ENCODE assay signal across 24 cellular contexts in genomic region chr15:100502651-100503050, GRCh38. TPM values are rescaled to one million over a fixed set of nuclear protein-coding genes. Genes with fewer than 3 reads are reported as not detected.
DNase-seq lines count a peak whose midpoint lies in the region; ATAC-seq and TF ChIP-seq lines count a peak whose summit lies in the region.
"Had no signal": no experiment of that assay in that cellular context is flagged by ENCODE, and none has a peak within 500 bp of the region (broad histone marks: within the 10 kb centered on the region; RNA-seq: fewer than 3 reads in every experiment).

No MANE protein-coding gene starts in this region.

- H3K9me3 ChIP-seq in body of pancreas (no peaks in the 10 kb centered on the region), PC-9 (ENCODE audit: insufficient read depth, low read depth) (no peaks in the 10 kb centered on the region)
- H3K9me3 ChIP-seq in CD4-positive, alpha-beta T cell (ENCODE audit: control insufficient read depth, low read length): no peaks in the 10 kb centered on the region
- H3K9me3 ChIP-seq: A549; BE2C; BLaER1 treated with 17β-estradiol and CSF1 and Interleukin-3, amounts not matched to agents 10 nM and 100 nM; HAP-1 had no signal

- H3K27ac Mint-ChIP-seq in CD4-positive, alpha-beta T cell: no peak overlapping the region
- H3K27ac Mint-ChIP-seq: CD14-positive monocyte; CD4-positive, alpha-beta memory T cell; HFFc6 had no signal

- no TSS peak for BruUV-seq in PC-9 (replicated peaks; lab: Mats Ljungman, UMichigan)

- H3K4me1 ChIP-seq in body of pancreas (no peaks in the 10 kb centered on the region), foreskin keratinocyte (peaks cover 7% of the 10 kb centered on the region), PC-9 (replicated peaks; ENCODE audit: insufficient read depth) (no peaks in the 10 kb centered on the region)
- H3K4me1 ChIP-seq: A549; BE2C; BLaER1 treated with 17β-estradiol and CSF1 and Interleukin-3, amounts not matched to agents 10 nM and 100 nM; HAP-1 had no signal

- no peak for TF ChIP-seq POLR2A in body of pancreas (IDR thresholded peaks at IDR 0.05)

- no peaks in the 10 kb centered on the region for H3K27me3 ChIP-seq in body of pancreas
- H3K27me3 ChIP-seq in foreskin keratinocyte: no peaks in the 10 kb centered on the region
- peaks cover 54% of the 10 kb centered on the region for H3K27me3 ChIP-seq in PC-9 (ENCODE audit: insufficient read depth, low read depth)
- H3K27me3 ChIP-seq in CD4-positive, alpha-beta T cell (ENCODE audit: control insufficient read depth, insufficient read depth, low read length): no peaks in the 10 kb centered on the region
- H3K27me3 ChIP-seq: BE2C; BLaER1 treated with 17β-estradiol and CSF1 and Interleukin-3, amounts not matched to agents 10 nM and 100 nM had no signal

- ATAC-seq in body of pancreas (no peak), foreskin keratinocyte (no peak)
- ATAC-seq in CD4-positive, alpha-beta T cell (ENCODE audit: poor library complexity): no peak
- ATAC-seq: A549 had no signal

- intact Hi-C loops in body of pancreas (cut with DNase I) (no loop called here), PC-9 (cut with micrococcal nuclease; ENCODE audit: unreplicated experiment) (no loop called here)
- intact Hi-C loops in CD4-positive, alpha-beta T cell (cut with DNase I, micrococcal nuclease): no loop called here

- H3K4me2 ChIP-seq in PC-9: no peak overlapping the region
- H3K4me2 ChIP-seq: A549; BLaER1 treated with 17β-estradiol and CSF1 and Interleukin-3, amounts not matched to agents 10 nM and 100 nM had no signal

- DNase-seq in body of pancreas (peak; percentile 21 to 57 (median 36)), dermis blood vessel endothelial cell (peak; percentile 26), foreskin keratinocyte (peak; percentile 40 to 68), PC-9 (no peak), HK-2 (ENCODE audit: unreplicated experiment) (no peak)
- no peak for DNase-seq in CD4-positive, alpha-beta T cell
- DNase-seq: 8988T; ACHN; AML-193; BE2C; Calu3; CD4-positive, alpha-beta memory T cell; COR-L47; DMS53; DMS79 treated with DMSO at 0.1 percent for 48 hours; GF-D8; GOT3; HFFc6 had no signal

- no peak overlapping the region for H2AFZ ChIP-seq in PC-9

- no peaks in the 10 kb centered on the region for H3K27me3 Mint-ChIP-seq in CD4-positive, alpha-beta T cell

- peaks cover 5% of the 10 kb centered on the region for H3K36me3 Mint-ChIP-seq in CD4-positive, alpha-beta T cell (ENCODE audit: low read depth)
- H3K36me3 Mint-ChIP-seq: CD14-positive monocyte had no signal

- H3K4me3 ChIP-seq in body of pancreas (no peak overlapping the region), PC-9 (no peak overlapping the region)
- H3K4me3 ChIP-seq: A549; BLaER1 treated with 17β-estradiol and CSF1 and Interleukin-3, amounts not matched to agents 10 nM and 100 nM; HAP-1 had no signal

- no peaks in the 10 kb centered on the region for H3K79me2 ChIP-seq in PC-9 (ENCODE audit: low read depth)

- H3K9me3 Mint-ChIP-seq in CD4-positive, alpha-beta T cell: no peaks in the 10 kb centered on the region
- H3K9me3 Mint-ChIP-seq: CD4-positive, alpha-beta memory T cell had no signal

- CTCF ChIA-PET in PC-9 (lab: Charles Lee): no interaction called here
- CTCF ChIA-PET in CD4-positive, alpha-beta T cell (lab: Charles Lee): no interaction called here

- H4K20me1 ChIP-seq in PC-9 (ENCODE audit: insufficient read depth): no peaks in the 10 kb centered on the region
- H4K20me1 ChIP-seq: BLaER1 treated with 17β-estradiol and CSF1 and Interleukin-3, amounts not matched to agents 10 nM and 100 nM had no signal

- H3K27ac ChIP-seq in body of pancreas (no peak overlapping the region), foreskin keratinocyte (peak overlapping the region; percentile 47), PC-9 (no peak overlapping the region)
- no peak overlapping the region for H3K27ac ChIP-seq in CD4-positive, alpha-beta T cell (ENCODE audit: low read depth, low read length)
- H3K27ac ChIP-seq: A549; BLaER1 treated with 17β-estradiol and CSF1 and Interleukin-3, amounts not matched to agents 10 nM and 100 nM had no signal

- no peaks in the 10 kb centered on the region for H3F3A ChIP-seq in PC-9 (ENCODE audit: insufficient read depth, low read depth)

- H3K36me3 ChIP-seq in body of pancreas (replicated peaks in 1 of 2; ENCODE audit: insufficient read depth in 1 of 2, low read depth in 2 of 2) (no peaks in the 10 kb centered on the region), PC-9 (ENCODE audit: low read depth) (no peaks in the 10 kb centered on the region)
- H3K36me3 ChIP-seq: BE2C; BLaER1 treated with 17β-estradiol and CSF1 and Interleukin-3, amounts not matched to agents 10 nM and 100 nM; HAP-1 had no signal

- H3K9me2 ChIP-seq in PC-9 (ENCODE audit: insufficient read depth): no peaks in the 10 kb centered on the region

- 26 to 39% methylated on average over 3 of the region's 3 CpGs for WGBS in body of pancreas, 2 donors

- H3K4me3 Mint-ChIP-seq in CD4-positive, alpha-beta T cell: no peak overlapping the region
- H3K4me3 Mint-ChIP-seq: CD14-positive monocyte; CD4-positive, alpha-beta memory T cell; HFFc6 had no signal

- POLR2A ChIA-PET in PC-9 (lab: Charles Lee; ENCODE audit: unreplicated experiment): no interaction called here
- POLR2A ChIA-PET in CD4-positive, alpha-beta T cell (lab: Charles Lee): no interaction called here

- TF ChIP-seq CTCF in body of pancreas (IDR thresholded peaks at IDR 0.05) (no peak), foreskin keratinocyte (conservative IDR thresholded peaks at IDR 0.05) (no peak), PC-9 (conservative IDR thresholded peaks at IDR 0.05) (no peak)
- no peak for TF ChIP-seq CTCF in CD4-positive, alpha-beta T cell (IDR thresholded peaks at IDR 0.05)

- no peaks in the 10 kb centered on the region for H3K4me1 Mint-ChIP-seq in CD4-positive, alpha-beta T cell (ENCODE audit: low read depth)

RNA-seq across cellular contexts. Expression of gene CERS3, which starts 26.1 kb away (rescaled TPM):
- total RNA-seq in body of pancreas: under 1 TPM in 1 of 2 donors, not detected in 1; 0.33 TPM
- not detected in 2 replicates for total RNA-seq in dermis blood vessel endothelial cell
- total RNA-seq in foreskin keratinocyte: 12.1 and 14.1 TPM in 2 replicates
- polyA plus RNA-seq in foreskin keratinocyte: 11.2 and 14.3 TPM in 2 replicates
- not detected in 2 replicates for total RNA-seq in PC-9 (2021)
- total RNA-seq in CD4-positive, alpha-beta T cell: 1 to 10 TPM; 1.3 to 1.8 TPM
- total RNA-seq: Daoy, G401, HFFc6 had no signal
- polyA plus RNA-seq: A549, CD14-positive monocyte had no signal

Comparison
In these comparisons a context has a peak if more than half of its experiments do, and no peak if none do; other contexts are left out.
1. DNase-seq: peak in body of pancreas (4 of 4), dermis blood vessel endothelial cell (single experiment) and foreskin keratinocyte (2 of 2); none in PC-9 (0 of 2), HK-2 (single experiment) and CD4-positive, alpha-beta T cell (0 of 10).